8 cellular contexts compared by ENCODE assay signal in genomic region chr22:37561209-37562048, GRCh38. TPM values are rescaled to one million over a fixed set of nuclear protein-coding genes. Genes with fewer than 3 reads are reported as not detected.
DNase-seq lines count a peak whose midpoint lies in the region; ATAC-seq, FAIRE-seq and TF ChIP-seq lines count a peak whose summit lies in the region.

No MANE protein-coding gene starts in this region.

- peaks cover 14 to 25% (median 19%) of the 10 kb centered on the region in 3 donors for H3K27me3 Mint-ChIP-seq in immature natural killer cell (ENCODE audit: low read depth in 3 of 3)

- H3K4me1 Mint-ChIP-seq in immature natural killer cell = peaks cover 21 to 26% of the 10 kb centered on the region in 2 donors

- peak overlapping the region; percentile 55 to 83 (median 71) for H3K4me3 Mint-ChIP-seq in immature natural killer cell

- no peak for ATAC-seq in HG03457 (IDR thresholded peaks at IDR 0.05; ENCODE audit: unreplicated experiment)

- peak; percentile 3 for DNase-seq in GF-D8 (lab: John Stamatoyannopoulos, UW)
- peak; percentile 81 for DNase-seq in NAMALWA (ENCODE audit: low spot score)
- DNase-seq in activated CD4-positive, CD25-positive, alpha-beta regulatory T cell treated with anti-CD3 and anti-CD28 coated beads, Interleukin-2, amount 50 U/mL, for 16 hours (ENCODE audit: low read depth, low spot score) = peak; percentile 55
- peak; percentile 76 for DNase-seq in bronchial epithelial cell (ENCODE audit: low read depth)
- peak; percentile 67 to 71 (median 68) for DNase-seq in immature natural killer cell
- DNase-seq in NCI-H510A (lab: John Stamatoyannopoulos, UW) = no peak

- H3K4me3 ChIP-seq in bronchial epithelial cell (ENCODE audit: low read depth, low read length) (peak overlapping the region; percentile 88), skin epidermis (peak overlapping the region; percentile 56 to 85 (median 68))

- peaks cover 9% of the 10 kb centered on the region for H3K36me3 ChIP-seq in bronchial epithelial cell (ENCODE audit: control insufficient read depth, insufficient read depth, low read length)

- no peaks in the 10 kb centered on the region for H3K27me3 ChIP-seq in bronchial epithelial cell (ENCODE audit: control insufficient read depth, insufficient read depth, low read length)

- peak overlapping the region; percentile 92 to 99 (median 98) for H3K27ac ChIP-seq in skin epidermis

- no peak overlapping the region for H3K27ac Mint-ChIP-seq in immature natural killer cell

- peaks cover 0 to 3% (median 0%) of the 10 kb centered on the region in 3 donors for H3K36me3 Mint-ChIP-seq in immature natural killer cell

- no peak for FAIRE-seq in bronchial epithelial cell (lab: Jason Lieb, UNC)

- H3K9me3 Mint-ChIP-seq in immature natural killer cell = no peaks in the 10 kb centered on the region

- TF ChIP-seq CTCF in bronchial epithelial cell (IDR thresholded peaks at IDR 0.05; ENCODE audit: insufficient read depth, low read length, severe bottlenecking) = peak; percentile 96

RNA-seq across cellular contexts. Expression of gene CDC42EP1, which starts 1.1 kb away (rescaled TPM):
- 5.8 and 11.0 TPM in 2 replicates for total RNA-seq in bronchial epithelial cell
- under 1 TPM in 2 of 3 donors, not detected in 1; 0.17 to 0.40 TPM for polyA plus RNA-seq in immature natural killer cell

RNA-seq across cellular contexts. Expression of gene LGALS2, which starts 18.5 kb away (rescaled TPM):
- total RNA-seq in bronchial epithelial cell = not detected in 2 replicates
- 10 to 100 TPM in 1 of 3 donors, 1 to 10 TPM in 2; 3.4 to 30.4 (median 8.2) TPM for polyA plus RNA-seq in immature natural killer cell

RNA-seq across cellular contexts. Expression of gene CARD10, which starts 42.2 kb away (rescaled TPM):
- total RNA-seq in bronchial epithelial cell = 8.1 and 14.2 TPM in 2 replicates
- polyA plus RNA-seq in immature natural killer cell = under 1 TPM in 2 of 3 donors, not detected in 1; 0.13 to 0.36 TPM

RNA-seq across cellular contexts. Expression of gene GGA1, which starts 47.2 kb away (rescaled TPM):
- total RNA-seq in bronchial epithelial cell = 36.1 and 41.5 TPM in 2 replicates
- polyA plus RNA-seq in immature natural killer cell = 10 to 100 TPM; 21.3 to 29.6 (median 25.3) TPM
